ENCODE assay signal across 8 cellular contexts in the genomic region with DNA sequence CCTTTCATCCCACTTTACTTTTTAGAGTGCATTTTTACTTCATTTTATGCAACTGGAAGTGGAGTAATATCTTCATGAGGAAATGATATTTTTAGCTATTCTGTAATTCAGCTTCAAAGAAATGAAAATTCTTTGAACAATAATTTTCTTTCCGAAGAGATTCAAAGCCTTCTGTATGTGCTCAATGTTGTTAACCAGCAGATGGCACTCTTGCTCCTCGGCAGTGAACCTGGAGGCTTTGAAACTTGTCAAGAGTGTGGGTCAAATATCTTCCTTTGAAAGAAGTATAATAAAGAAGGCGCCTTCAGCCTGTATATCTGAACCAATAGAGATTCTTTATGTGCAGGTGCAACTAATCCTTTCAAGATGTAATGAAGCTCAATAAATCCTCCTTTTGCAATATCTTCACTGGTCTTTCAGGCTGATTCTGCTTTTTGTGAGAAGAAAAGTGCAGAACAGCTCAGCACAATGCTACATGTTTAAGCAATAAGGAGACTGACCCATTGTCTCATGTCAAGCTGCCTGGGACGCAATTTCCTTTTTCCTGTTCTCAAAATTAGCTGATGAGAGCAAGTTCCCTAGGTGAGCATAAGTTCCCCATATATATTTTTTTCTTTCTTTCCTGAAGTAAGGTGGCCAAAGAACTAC.
DNase-seq lines count a peak whose midpoint lies in the region; ATAC-seq and TF ChIP-seq lines count a peak whose summit lies in the region.

No MANE protein-coding gene starts in this region.

- H3K27ac ChIP-seq in RWPE2 (ENCODE audit: poor library complexity, severe bottlenecking) (no peak overlapping the region), gastrocnemius medialis (no peak overlapping the region)

- H3K4me1 ChIP-seq in RWPE2 (ENCODE audit: insufficient read depth, poor library complexity, severe bottlenecking), result no peaks in the 10 kb centered on the region
- H3K4me1 ChIP-seq in gastrocnemius medialis, result no peaks in the 10 kb centered on the region

- TF ChIP-seq POLR2A in gastrocnemius medialis (IDR thresholded peaks at IDR 0.05), result no peak

- H3K36me3 ChIP-seq in MG63 (no peaks in the 10 kb centered on the region), RWPE2 (ENCODE audit: low read depth) (no peaks in the 10 kb centered on the region), gastrocnemius medialis (no peaks in the 10 kb centered on the region)

- H3K4me3 ChIP-seq in MG63 (no peak overlapping the region), RWPE2 (ENCODE audit: severe bottlenecking) (no peak overlapping the region), gastrocnemius medialis (no peak overlapping the region)

- no peaks in the 10 kb centered on the region for H3K9me3 ChIP-seq in MG63
- H3K9me3 ChIP-seq in RWPE2 (ENCODE audit: severe bottlenecking), result no peaks in the 10 kb centered on the region
- no peaks in the 10 kb centered on the region for H3K9me3 ChIP-seq in gastrocnemius medialis

- ATAC-seq in RWPE2 (ENCODE audit: low read depth) (peak; percentile 80), gastrocnemius medialis (peak in 1 of 2 donors; percentile 72)

- H3K27me3 ChIP-seq in MG63 (no peaks in the 10 kb centered on the region), RWPE2 (ENCODE audit: insufficient read depth, poor library complexity, severe bottlenecking) (no peaks in the 10 kb centered on the region), gastrocnemius medialis (no peaks in the 10 kb centered on the region)

- in situ Hi-C loops in gastrocnemius medialis (cut with MboI; ENCODE audit: low sequenced_read_pairs in 4 of 4), result no loop called here

- TF ChIP-seq CTCF in RWPE2 (IDR thresholded peaks at IDR 0.05; ENCODE audit: poor library complexity, severe bottlenecking) (peak; percentile 98), gastrocnemius medialis (IDR thresholded peaks at IDR 0.05 in 4 of 5, conservative IDR thresholded peaks at IDR 0.05 in 1 of 5) (peak in 4 of 5 experiments; percentile 35 to 70 (median 53))

- intact Hi-C loops in gastrocnemius medialis (cut with DNase I; ENCODE audit: low total_unique reads), result loop anchor here (5.0 kb wide), 1 partner anchor 1086 kb away; no protein-coding TSS in a partner anchor

- peak; percentile 15 for DNase-seq in NK-92 treated with Interleukin-12 subunit alpha and Interleukin-12 subunit beta, amount 100 ng/mL, for 24 hours (lab: John Stamatoyannopoulos, UW)
- DNase-seq in NK-92 (lab: John Stamatoyannopoulos, UW; ENCODE audit: unreplicated experiment) (no peak), HCEC 1CT (peak; percentile 59), MG63 (peak; percentile 32), RWPE2 (ENCODE audit: low spot score) (no peak), amygdala (lab: John Stamatoyannopoulos, UW) (peak in 36 of 56 donors; percentile 2 to 75 (median 20)), hepatic stellate cell (ENCODE audit: low spot score) (peak; percentile 16), gastrocnemius medialis (peak in 1 of 2 donors; percentile 14)

Comparison
In these comparisons a context has a peak if more than half of its experiments do, and no peak if none do; other contexts are left out.
1. DNase-seq: peak in NK-92 treated with Interleukin-12 subunit alpha and Interleukin-12 subunit beta, amount 100 ng/mL, for 24 hours (single experiment), HCEC 1CT (single experiment), MG63 (single experiment), amygdala (36 of 56) and hepatic stellate cell (single experiment); none in NK-92 (single experiment) and RWPE2 (single experiment).